Comparison of ENCODE assay signal across 8 cellular contexts in genomic region chr16:89216315-89217137, GRCh38. TPM values are rescaled to one million over a fixed set of nuclear protein-coding genes. Genes with fewer than 3 reads are reported as not detected.
A peak's percentile ranks its signal among the peaks of the same experiment; 100 is the strongest.
DNase-seq lines count a peak whose midpoint lies in the region; ATAC-seq lines count a peak whose summit lies in the region.

No MANE protein-coding gene starts in this region.

- peak overlapping the region; percentile 96 for H3K4me2 ChIP-seq in Karpas-422 (ENCODE audit: low read depth, low read length, poor library complexity, severe bottlenecking)

- H2AFZ ChIP-seq in Karpas-422 (ENCODE audit: low read length), result no peak overlapping the region

- H3K27me3 ChIP-seq in Karpas-422 (ENCODE audit: low read length), result no peaks in the 10 kb centered on the region

- no peak for ATAC-seq in GM21367 (IDR thresholded peaks at IDR 0.05; ENCODE audit: unreplicated experiment)

- H3K4me3 ChIP-seq in Karpas-422 (ENCODE audit: low read length) (peak overlapping the region; percentile 89), SK-N-MC (peak overlapping the region; percentile 79)

- H3K9me2 ChIP-seq in Karpas-422 (replicated peaks; ENCODE audit: insufficient read depth, low read length), result no peaks in the 10 kb centered on the region

- H3K9ac ChIP-seq in Karpas-422 (ENCODE audit: low read length) (peak overlapping the region; percentile 89), SK-N-MC (ENCODE audit: insufficient read length) (peak overlapping the region; percentile 86)

- H3K9me3 ChIP-seq in Karpas-422 (ENCODE audit: low read length) (no peaks in the 10 kb centered on the region), SK-N-MC (ENCODE audit: low read depth, low read length) (no peaks in the 10 kb centered on the region)

- DNase-seq in GF-D8 (lab: John Stamatoyannopoulos, UW), result peak; percentile 49
- peak; percentile 91 for DNase-seq in Karpas-422
- no peak for DNase-seq in SK-N-MC (ENCODE audit: low read depth, low spot score)
- peak; percentile 80 for DNase-seq in activated naive CD4-positive, alpha-beta T cell treated with anti-CD3 and anti-CD28 coated beads, Interleukin-2, amount 50 U/mL, for 16 hours
- DNase-seq in globus pallidus (ENCODE audit: low spot score), result peak; percentile 64
- peak; percentile 13 for DNase-seq in non-pigmented ciliary epithelial cell (ENCODE audit: low read depth)
- peak; percentile 65 for DNase-seq in stromal cell of bone marrow (ENCODE audit: low read depth)

- peak overlapping the region; percentile 55; the same call in 1 of the 2 replicates for H3K27ac ChIP-seq in Karpas-422 (ENCODE audit: low read length)
- no peak overlapping the region for H3K27ac ChIP-seq in SK-N-MC

- H3K79me2 ChIP-seq in Karpas-422 (ENCODE audit: low read length), result peaks cover 6% of the 10 kb centered on the region

- no peaks in the 10 kb centered on the region for H3K36me3 ChIP-seq in Karpas-422 (ENCODE audit: insufficient read depth, low read length)
- H3K36me3 ChIP-seq in SK-N-MC (ENCODE audit: insufficient read depth, low read length), result no peaks in the 10 kb centered on the region

- peaks cover 14% of the 10 kb centered on the region for H3K4me1 ChIP-seq in Karpas-422 (ENCODE audit: low read length)

- no peaks in the 10 kb centered on the region for H4K20me1 ChIP-seq in Karpas-422 (ENCODE audit: insufficient read depth, low read depth, low read length)

RNA-seq across cellular contexts. Expression of gene ZNF778, which starts 1.0 kb away (rescaled TPM):
- total RNA-seq in Karpas-422 (2014; rRNA removed; shearing (Covaris generic); ENCODE audit: low replicate concordance), result 2.7 and 2.8 TPM in 2 replicates

RNA-seq across cellular contexts. Expression of gene SLC22A31, which starts 16.2 kb away (rescaled TPM):
- not detected in 2 replicates for total RNA-seq in Karpas-422 (2014; rRNA removed; shearing (Covaris generic); ENCODE audit: low replicate concordance)

RNA-seq across cellular contexts. Expression of gene CDH15, which starts 45.0 kb away (rescaled TPM):
- total RNA-seq in Karpas-422 (2014; rRNA removed; shearing (Covaris generic); ENCODE audit: low replicate concordance), result 0.11 TPM in 1 of 2 replicates, not detected in the other
